Comparison of ENCODE assay signal across 16 cellular contexts in the genomic region with DNA sequence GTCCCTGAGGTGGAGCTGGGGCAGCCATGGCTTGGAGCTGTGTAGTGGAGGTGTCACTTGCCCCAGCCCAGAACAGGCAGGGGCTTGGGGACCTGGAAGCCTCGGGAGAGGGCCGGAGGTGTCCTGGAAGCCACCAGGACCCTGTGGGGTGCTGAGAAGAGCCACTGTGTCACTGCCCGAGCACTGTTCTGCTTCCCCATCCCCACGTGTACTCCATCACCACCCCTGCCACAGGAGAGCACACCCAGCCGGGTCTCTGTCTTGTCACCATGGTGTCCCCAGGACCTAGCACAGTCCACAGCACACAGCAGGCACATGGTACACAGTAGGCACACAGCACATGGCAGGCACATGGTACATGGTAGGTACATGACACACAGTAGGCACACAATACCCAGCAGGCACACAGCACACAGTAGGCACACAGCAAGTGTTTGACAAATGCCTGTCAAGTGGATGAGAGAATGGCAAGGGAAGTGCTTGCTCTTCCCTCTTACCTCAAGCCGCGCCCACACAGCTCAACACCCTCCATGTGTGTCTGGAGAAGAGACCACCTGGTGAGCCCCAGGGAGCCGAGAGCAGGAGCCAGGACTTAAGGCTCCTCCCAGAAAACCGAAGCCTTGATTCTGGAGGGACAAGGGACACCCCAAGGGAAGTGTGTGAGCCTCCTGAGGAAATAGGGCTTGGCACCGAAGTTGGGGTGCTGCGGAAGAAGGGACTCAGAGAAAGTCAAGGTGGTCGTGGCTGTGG. TPM values are rescaled to one million over a fixed set of nuclear protein-coding genes. Genes with fewer than 3 reads are reported as not detected.
DNase-seq lines count a peak whose midpoint lies in the region; ATAC-seq and TF ChIP-seq lines count a peak whose summit lies in the region.
"Had no signal": no experiment of that assay in that cellular context is flagged by ENCODE, and none has a peak within 500 bp of the region (broad histone marks: within the 10 kb centered on the region; RNA-seq: fewer than 3 reads in every experiment).

No MANE protein-coding gene starts in this region.

- peak overlapping the region; percentile 30 for H3K27ac ChIP-seq in psoas muscle
- H3K27ac ChIP-seq: testis had no signal

- H3K4me2 ChIP-seq in Loucy (ENCODE audit: low read depth, low read length, poor library complexity, severe bottlenecking) = no peak overlapping the region

- no peak for TF ChIP-seq CTCF in Loucy (conservative IDR thresholded peaks at IDR 0.05; ENCODE audit: low read length)
- no peak for TF ChIP-seq CTCF in psoas muscle (IDR thresholded peaks at IDR 0.05)

- no peak for ATAC-seq in activated CD4-positive, alpha-beta T cell treated with anti-CD3 and anti-CD28 coated beads for 36 hours
- ATAC-seq in psoas muscle (no peak), HG03139 (IDR thresholded peaks at IDR 0.05; ENCODE audit: unreplicated experiment) (no peak)
- ATAC-seq: sciatic nerve had no signal

- H3K27me3 Mint-ChIP-seq in activated CD4-positive, alpha-beta T cell treated with anti-CD3 and anti-CD28 coated beads for 36 hours = no peaks in the 10 kb centered on the region
- H3K27me3 Mint-ChIP-seq in dendritic cell treated with granulocyte-macrophage colony-stimulating factor and Interleukin-4, amounts not matched to agents 40 ng/mL and 50 ng/mL, for 4 days = no peaks in the 10 kb centered on the region

- H3K9me2 ChIP-seq in Loucy (replicated peaks; ENCODE audit: low read depth, low read length) = no peaks in the 10 kb centered on the region

- intact Hi-C loops in activated CD4-positive, alpha-beta T cell treated with anti-CD3 and anti-CD28 coated beads for 36 hours (cut with DNase I, micrococcal nuclease) = no loop called here
- intact Hi-C loops in dendritic cell treated with granulocyte-macrophage colony-stimulating factor and Interleukin-4, amounts not matched to agents 40 ng/mL and 50 ng/mL, for 4 days (cut with micrococcal nuclease) = loop anchor here (10.0 kb wide), 1 partner anchor 624 kb away; a partner anchor contains a TSS
- intact Hi-C loops in psoas muscle (cut with DNase I) = no loop called here

- POLR2A ChIA-PET in activated CD4-positive, alpha-beta T cell treated with anti-CD3 and anti-CD28 coated beads for 36 hours (lab: Charles Lee) = no interaction called here

- WGBS in psoas muscle, 3 donors = 88 to 95% (median 91%) methylated on average over 9 to 12 of the region's 12 CpGs

- H3K9me3 Mint-ChIP-seq in activated CD4-positive, alpha-beta T cell treated with anti-CD3 and anti-CD28 coated beads for 36 hours (ENCODE audit: low read depth) = peaks cover 3% of the 10 kb centered on the region
- no peaks in the 10 kb centered on the region for H3K9me3 Mint-ChIP-seq in dendritic cell treated with granulocyte-macrophage colony-stimulating factor and Interleukin-4, amounts not matched to agents 40 ng/mL and 50 ng/mL, for 4 days

- no peak overlapping the region for H3K4me3 ChIP-seq in Loucy (ENCODE audit: low read length, poor library complexity, severe bottlenecking)
- H3K4me3 ChIP-seq in psoas muscle = no peak overlapping the region
- H3K4me3 ChIP-seq: testis had no signal

- H3K9me3 ChIP-seq in Loucy (ENCODE audit: insufficient read depth, low read depth, low read length) (no peaks in the 10 kb centered on the region), psoas muscle (no peaks in the 10 kb centered on the region)
- H3K9me3 ChIP-seq: testis had no signal

- H4K20me1 ChIP-seq in Loucy (ENCODE audit: insufficient read depth, low read length, poor library complexity, severe bottlenecking) = no peaks in the 10 kb centered on the region

- H3K9ac ChIP-seq in Loucy (ENCODE audit: low read depth, low read length, poor library complexity, severe bottlenecking) = peak overlapping the region; percentile 54

- H3K27me3 ChIP-seq in Loucy (ENCODE audit: insufficient read depth, low read length, poor library complexity, severe bottlenecking) = no peaks in the 10 kb centered on the region
- no peaks in the 10 kb centered on the region for H3K27me3 ChIP-seq in psoas muscle (ENCODE audit: insufficient read depth in 3 of 3, low read length in 2 of 3)
- H3K27me3 ChIP-seq: testis had no signal

- no peak overlapping the region for H3K4me3 Mint-ChIP-seq in activated CD4-positive, alpha-beta T cell treated with anti-CD3 and anti-CD28 coated beads for 36 hours
- no peak overlapping the region for H3K4me3 Mint-ChIP-seq in dendritic cell treated with granulocyte-macrophage colony-stimulating factor and Interleukin-4, amounts not matched to agents 40 ng/mL and 50 ng/mL, for 4 days

- peaks cover 79% of the 10 kb centered on the region for H3K4me1 Mint-ChIP-seq in activated CD4-positive, alpha-beta T cell treated with anti-CD3 and anti-CD28 coated beads for 36 hours
- peaks cover 92% of the 10 kb centered on the region for H3K4me1 Mint-ChIP-seq in dendritic cell treated with granulocyte-macrophage colony-stimulating factor and Interleukin-4, amounts not matched to agents 40 ng/mL and 50 ng/mL, for 4 days (ENCODE audit: low read depth)

- no peak for DNase-seq in activated CD4-positive, alpha-beta T cell treated with anti-CD3 and anti-CD28 coated beads for 36 hours
- DNase-seq in activated CD4-positive, alpha-beta T cell treated with anti-CD3 and anti-CD28 coated beads for 48 hours = no peak
- DNase-seq in psoas muscle (peak in 1 of 2 donors; percentile 36), COLO829 (ENCODE audit: low spot score) (no peak)
- no peak for DNase-seq in activated CD4-positive, CD25-positive, alpha-beta regulatory T cell treated with anti-CD3 and anti-CD28 coated beads, Interleukin-2, amount 50 U/mL, for 72 hours
- DNase-seq: activated CD4-positive, alpha-beta T cell treated with anti-CD3 and anti-CD28 coated beads, Interleukin-2, amount 50 U/mL, for 48 hours; effector CD8-positive, alpha-beta T cell; NCI-H226; OCI-M1; T-helper 1 cell; testis had no signal

- H3F3A ChIP-seq in Loucy (ENCODE audit: low read depth) = peaks cover 23% of the 10 kb centered on the region

- peak overlapping the region; percentile 70 for H3K27ac Mint-ChIP-seq in activated CD4-positive, alpha-beta T cell treated with anti-CD3 and anti-CD28 coated beads for 36 hours
- peak overlapping the region; percentile 65 for H3K27ac Mint-ChIP-seq in dendritic cell treated with granulocyte-macrophage colony-stimulating factor and Interleukin-4, amounts not matched to agents 40 ng/mL and 50 ng/mL, for 4 days

- no peak overlapping the region for H2AFZ ChIP-seq in Loucy (ENCODE audit: low read length)

- no peaks in the 10 kb centered on the region for H3K36me3 ChIP-seq in Loucy (ENCODE audit: insufficient read depth, low read length)
- H3K36me3 ChIP-seq in psoas muscle (ENCODE audit: insufficient read depth in 1 of 2, low read depth in 1 of 2) = no peaks in the 10 kb centered on the region

- CTCF ChIA-PET in activated CD4-positive, alpha-beta T cell treated with anti-CD3 and anti-CD28 coated beads for 36 hours (lab: Charles Lee) = no interaction called here

- H3K36me3 Mint-ChIP-seq in activated CD4-positive, alpha-beta T cell treated with anti-CD3 and anti-CD28 coated beads for 36 hours (ENCODE audit: low read depth) = peaks cover 49% of the 10 kb centered on the region
- peaks cover 77% of the 10 kb centered on the region for H3K36me3 Mint-ChIP-seq in dendritic cell treated with granulocyte-macrophage colony-stimulating factor and Interleukin-4, amounts not matched to agents 40 ng/mL and 50 ng/mL, for 4 days (ENCODE audit: low read depth)

- H3K79me2 ChIP-seq in Loucy (ENCODE audit: insufficient read depth, low read length) = peaks cover 34% of the 10 kb centered on the region

- peaks cover 81% of the 10 kb centered on the region for H3K4me1 ChIP-seq in Loucy (ENCODE audit: insufficient read depth, low read length, poor library complexity, severe bottlenecking)
- H3K4me1 ChIP-seq in psoas muscle = peaks cover 23% of the 10 kb centered on the region

RNA-seq across cellular contexts. Expression of a gene that starts 13.3 kb away (rescaled TPM):
- 10 to 100 TPM; 47.0 to 65.7 TPM for total RNA-seq in activated CD4-positive, alpha-beta T cell treated with anti-CD3 and anti-CD28 coated beads for 36 hours
- 10 to 100 TPM; 51.6 to 88.2 (median 78.6) TPM for total RNA-seq in psoas muscle
- 10 to 100 TPM; 16.4 to 43.9 (median 40.8) TPM for polyA plus RNA-seq in psoas muscle
- total RNA-seq: A172 had no signal
